In genomic region chr15:67840747-67841634, GRCh38 we compare ENCODE assay signal across 1 cellular context.
TF ChIP-seq lines count a peak whose summit lies in the region.

No MANE protein-coding gene starts in this region.

TF ChIP-seq in HepG2, 621 proteins besides CTCF, POLR2A, EP300 and RAD21 (continued from another document):
- TF ChIP-seq ZNF800 (CRISPR knock-in tag; IDR thresholded peaks at IDR 0.05) (0 out of 2 replicates have a peak, but pooled peaks have one; percentile 1), PHF8 (CRISPR knock-in tag; IDR thresholded peaks at IDR 0.05) (peak; percentile 11; the same call in 1 of the 2 replicates), POGK (CRISPR knock-in tag; conservative IDR thresholded peaks at IDR 0.05) (0 out of 2 replicates have a peak, but pooled peaks have one; percentile 0), ARHGAP35 (CRISPR knock-in tag; IDR thresholded peaks at IDR 0.05; ENCODE audit: borderline replicate concordance) (0 out of 2 replicates have a peak, but pooled peaks have one; percentile 34)
